Comparison of ENCODE assay signal across 17 cellular contexts in genomic region chr22:37503183-37503683, GRCh38. TPM values are rescaled to one million over a fixed set of nuclear protein-coding genes. Genes with fewer than 3 reads are reported as not detected.
DNase-seq lines count a peak whose midpoint lies in the region; ATAC-seq and TF ChIP-seq lines count a peak whose summit lies in the region.
"Had no signal": no experiment of that assay in that cellular context is flagged by ENCODE, and none has a peak within 500 bp of the region (broad histone marks: within the 10 kb centered on the region; RNA-seq: fewer than 3 reads in every experiment).

No MANE protein-coding gene starts in this region.

- H3K79me2 ChIP-seq in HCT116 (ENCODE audit: insufficient read depth, low read length) = no peaks in the 10 kb centered on the region

- H3K27ac Mint-ChIP-seq in stimulated activated effector memory CD8-positive, alpha-beta T cell treated with anti-CD3 and anti-CD28 coated beads, Interleukin-12 subunit alpha, Interleukin-12 subunit beta, amount 100 ng/mL, for 72 hours = peak overlapping the region; percentile 48
- H3K27ac Mint-ChIP-seq: activated B cell treated with CpG ODN at 0.5 μM for 24 hours had no signal

- H3K27ac ChIP-seq in HCT116 (ENCODE audit: low read depth, low read length) = peak overlapping the region; percentile 50; the same call in 1 of the 2 replicates
- H3K27ac ChIP-seq in caudate nucleus (ENCODE audit: low read depth, low read length) = peak overlapping the region; percentile 8
- H3K27ac ChIP-seq in lung (ENCODE audit: low read depth in 1 of 2, low read length in 1 of 2) = peak overlapping the region; percentile 2 to 79

- peaks cover 41 to 62% of the 10 kb centered on the region in 2 experiments for H3K4me1 ChIP-seq in HCT116 (ENCODE audit: control insufficient read depth in 1 of 2, insufficient read depth in 2 of 2, low read length in 2 of 2)
- peaks cover 0 to 18% of the 10 kb centered on the region in 2 donors for H3K4me1 ChIP-seq in lung (ENCODE audit: control insufficient read depth in 2 of 2, insufficient read depth in 2 of 2, low read length in 2 of 2)

- no peak overlapping the region for H3K9ac ChIP-seq in HCT116 (ENCODE audit: low read length)

- RAD21 ChIA-PET in HCT116 (lab: Charles Lee; ENCODE audit: low non-redundant PET in 1 of 2, low total read pairs in 2 of 2, uncharacterized antibody in 2 of 2, unreplicated experiment in 2 of 2) = no interaction called here

- peak overlapping the region; percentile 55 for H3K4me2 ChIP-seq in HCT116 (ENCODE audit: low read length)

- TF ChIP-seq RAD21 in HCT116 (IDR thresholded peaks at IDR 0.05; ENCODE audit: low read depth) = no peak

- H3K9me2 ChIP-seq in HCT116 (ENCODE audit: insufficient read depth) = no peaks in the 10 kb centered on the region

- H3K27me3 ChIP-seq in HCT116 (ENCODE audit: insufficient read depth, low read length) (no peaks in the 10 kb centered on the region), lung (ENCODE audit: control insufficient read depth, insufficient read depth) (no peaks in the 10 kb centered on the region)
- H3K27me3 ChIP-seq: testis had no signal

- ATAC-seq in HCT116 (no peak), lung (ENCODE audit: insufficient read depth, low FRiP score) (no peak)
- ATAC-seq in stimulated activated effector memory CD8-positive, alpha-beta T cell treated with anti-CD3 and anti-CD28 coated beads, Interleukin-12 subunit alpha, Interleukin-12 subunit beta, amount 100 ng/mL, for 72 hours = no peak

- POLR2A ChIA-PET in HCT116 (lab: Charles Lee) = no interaction called here

- TF ChIP-seq POLR2A in HCT116 (IDR thresholded peaks at IDR 0.05; ENCODE audit: borderline replicate concordance, extremely low read depth, insufficient read depth, insufficient read length) = no peak

- H3K36me3 ChIP-seq in HCT116 (ENCODE audit: control insufficient read depth in 1 of 2, insufficient read depth in 2 of 2, low read length in 2 of 2) = peaks cover 12 to 47% of the 10 kb centered on the region in 2 experiments
- peaks cover 0 to 7% of the 10 kb centered on the region in 2 donors for H3K36me3 ChIP-seq in lung (ENCODE audit: control insufficient read depth in 2 of 2, insufficient read depth in 2 of 2, low read length in 2 of 2)

- DNase-seq in HCT116 (ENCODE audit: low read depth, low spot score) (no peak), caudate nucleus (lab: John Stamatoyannopoulos, UW) (no peak), lung (ENCODE audit: low spot score) (no peak), G401 (ENCODE audit: low spot score) (no peak), DMS53 treated with DMSO at 0.1 percent for 48 hours (lab: John Stamatoyannopoulos, UW; ENCODE audit: unreplicated experiment) (no peak)
- no peak for DNase-seq in stimulated activated effector memory CD8-positive, alpha-beta T cell treated with anti-CD3 and anti-CD28 coated beads, Interleukin-12 subunit alpha, Interleukin-12 subunit beta, amount 100 ng/mL, for 72 hours (ENCODE audit: low spot score in 2 of 2)
- no peak for DNase-seq in activated T-cell treated with anti-CD3 and anti-CD28 coated beads, Interleukin-2, amount 50 U/mL, for 48 hours
- no peak for DNase-seq in activated naive CD4-positive, alpha-beta T cell treated with Interleukin-2 at 50 U/mL for 16 hours
- DNase-seq: activated B cell treated with CpG ODN at 0.5 μM for 24 hours; activated gamma-delta T cell; H7; NCI-H2029; NCI-H526 treated with DMSO at 0.1 percent for 48 hours; nucleus accumbens; stimulated activated CD4-positive, alpha-beta T cell treated with anti-CD3 and anti-CD28 coated beads, Interleukin-12 subunit alpha, Interleukin-12 subunit beta, amount 100 ng/mL, for 4 hours; T-helper 1 cell had no signal

- peaks cover 16% of the 10 kb centered on the region for H3K4me1 Mint-ChIP-seq in stimulated activated effector memory CD8-positive, alpha-beta T cell treated with anti-CD3 and anti-CD28 coated beads, Interleukin-12 subunit alpha, Interleukin-12 subunit beta, amount 100 ng/mL, for 72 hours

- no peak for TF ChIP-seq CTCF in HCT116 (IDR thresholded peaks at IDR 0.05 in 2 of 3, conservative IDR thresholded peaks at IDR 0.05 in 1 of 3; ENCODE audit: borderline replicate concordance in 1 of 3, insufficient read depth in 1 of 3, low read depth in 2 of 3, low read length in 2 of 3)
- no peak for TF ChIP-seq CTCF in lung (IDR thresholded peaks at IDR 0.05; ENCODE audit: control extremely low read depth, extremely low read depth)

- no TSS peak for BruUV-seq in HCT116 (replicated peaks; lab: Mats Ljungman, UMichigan)

- H4K20me1 ChIP-seq in HCT116 (ENCODE audit: insufficient read depth) = no peaks in the 10 kb centered on the region

- H3K4me3 Mint-ChIP-seq in stimulated activated effector memory CD8-positive, alpha-beta T cell treated with anti-CD3 and anti-CD28 coated beads, Interleukin-12 subunit alpha, Interleukin-12 subunit beta, amount 100 ng/mL, for 72 hours = no peak overlapping the region
- H3K4me3 Mint-ChIP-seq: activated B cell treated with CpG ODN at 0.5 μM for 24 hours had no signal

- no peaks in the 10 kb centered on the region for H3K9me3 Mint-ChIP-seq in stimulated activated effector memory CD8-positive, alpha-beta T cell treated with anti-CD3 and anti-CD28 coated beads, Interleukin-12 subunit alpha, Interleukin-12 subunit beta, amount 100 ng/mL, for 72 hours
- H3K9me3 Mint-ChIP-seq: activated B cell treated with CpG ODN at 0.5 μM for 24 hours had no signal

- H3K4me3 ChIP-seq in HCT116 (replicated peaks in 1 of 2; ENCODE audit: low read depth in 1 of 2, low read length in 2 of 2) (no peak overlapping the region), lung (no peak overlapping the region)
- H3K4me3 ChIP-seq: testis had no signal

- in situ Hi-C loops in G401 (cut with HindIII; ENCODE audit: low sequenced_read_pairs) = no loop called here

- CTCF ChIA-PET in HCT116 (lab: Charles Lee) = no interaction called here

- 96 to 99% methylated on average over 3 of the region's 3 CpGs for WGBS in lung, 2 donors

- H2AFZ ChIP-seq in HCT116 (ENCODE audit: low read depth, low read length, poor library complexity, severe bottlenecking) = no peak overlapping the region

- H3K9me3 ChIP-seq in HCT116 (ENCODE audit: control insufficient read depth in 1 of 2, insufficient read depth in 1 of 2, low read depth in 1 of 2, low read length in 2 of 2) (no peaks in the 10 kb centered on the region), lung (ENCODE audit: control insufficient read depth in 2 of 2, insufficient read depth in 1 of 2, low read length in 1 of 2) (no peaks in the 10 kb centered on the region)
- H3K9me3 ChIP-seq: testis had no signal

- no peaks in the 10 kb centered on the region for H3K36me3 Mint-ChIP-seq in stimulated activated effector memory CD8-positive, alpha-beta T cell treated with anti-CD3 and anti-CD28 coated beads, Interleukin-12 subunit alpha, Interleukin-12 subunit beta, amount 100 ng/mL, for 72 hours

- intact Hi-C loops in HCT116 (cut with micrococcal nuclease) = no loop called here

TF ChIP-seq in HCT116, 20 proteins besides CTCF, POLR2A, EP300 and RAD21 (continues in another document):
- TF ChIP-seq EGR1 (IDR thresholded peaks at IDR 0.05; ENCODE audit: low read depth) (no peak), JUND (IDR thresholded peaks at IDR 0.05) (no peak), SRF (IDR thresholded peaks at IDR 0.05; ENCODE audit: low read depth) (no peak), TCF7L2 (IDR thresholded peaks at IDR 0.05; ENCODE audit: borderline replicate concordance, extremely low read depth, insufficient read depth, insufficient read length) (no peak), MAX (IDR thresholded peaks at IDR 0.05) (no peak), SP1 (IDR thresholded peaks at IDR 0.05; ENCODE audit: low read depth) (no peak)
- TF ChIP-seq, protein P1, sequence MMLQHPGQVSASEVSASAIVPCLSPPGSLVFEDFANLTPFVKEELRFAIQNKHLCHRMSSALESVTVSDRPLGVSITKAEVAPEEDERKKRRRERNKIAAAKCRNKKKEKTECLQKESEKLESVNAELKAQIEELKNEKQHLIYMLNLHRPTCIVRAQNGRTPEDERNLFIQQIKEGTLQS (IDR thresholded peaks at IDR 0.05) = no peak
- TF ChIP-seq, protein P2, sequence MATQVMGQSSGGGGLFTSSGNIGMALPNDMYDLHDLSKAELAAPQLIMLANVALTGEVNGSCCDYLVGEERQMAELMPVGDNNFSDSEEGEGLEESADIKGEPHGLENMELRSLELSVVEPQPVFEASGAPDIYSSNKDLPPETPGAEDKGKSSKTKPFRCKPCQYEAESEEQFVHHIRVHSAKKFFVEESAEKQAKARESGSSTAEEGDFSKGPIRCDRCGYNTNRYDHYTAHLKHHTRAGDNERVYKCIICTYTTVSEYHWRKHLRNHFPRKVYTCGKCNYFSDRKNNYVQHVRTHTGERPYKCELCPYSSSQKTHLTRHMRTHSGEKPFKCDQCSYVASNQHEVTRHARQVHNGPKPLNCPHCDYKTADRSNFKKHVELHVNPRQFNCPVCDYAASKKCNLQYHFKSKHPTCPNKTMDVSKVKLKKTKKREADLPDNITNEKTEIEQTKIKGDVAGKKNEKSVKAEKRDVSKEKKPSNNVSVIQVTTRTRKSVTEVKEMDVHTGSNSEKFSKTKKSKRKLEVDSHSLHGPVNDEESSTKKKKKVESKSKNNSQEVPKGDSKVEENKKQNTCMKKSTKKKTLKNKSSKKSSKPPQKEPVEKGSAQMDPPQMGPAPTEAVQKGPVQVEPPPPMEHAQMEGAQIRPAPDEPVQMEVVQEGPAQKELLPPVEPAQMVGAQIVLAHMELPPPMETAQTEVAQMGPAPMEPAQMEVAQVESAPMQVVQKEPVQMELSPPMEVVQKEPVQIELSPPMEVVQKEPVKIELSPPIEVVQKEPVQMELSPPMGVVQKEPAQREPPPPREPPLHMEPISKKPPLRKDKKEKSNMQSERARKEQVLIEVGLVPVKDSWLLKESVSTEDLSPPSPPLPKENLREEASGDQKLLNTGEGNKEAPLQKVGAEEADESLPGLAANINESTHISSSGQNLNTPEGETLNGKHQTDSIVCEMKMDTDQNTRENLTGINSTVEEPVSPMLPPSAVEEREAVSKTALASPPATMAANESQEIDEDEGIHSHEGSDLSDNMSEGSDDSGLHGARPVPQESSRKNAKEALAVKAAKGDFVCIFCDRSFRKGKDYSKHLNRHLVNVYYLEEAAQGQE (IDR thresholded peaks at IDR 0.05; ENCODE audit: low read depth) = no peak

RNA-seq across cellular contexts. Expression of gene CARD10, which starts 16.0 kb away (rescaled TPM):
- total RNA-seq in HCT116 (2021; ENCODE audit: unreplicated experiment) = 32.0 TPM
- polyA plus RNA-seq in HCT116 (2012) = 22.8 and 27.4 TPM in 2 replicates
- total RNA-seq in lung = 10 to 100 TPM; 12.0 to 16.3 TPM
- polyA plus RNA-seq in lung = 1 to 10 TPM; 6.8 to 8.4 TPM
- 18.3 and 26.0 TPM in 2 replicates for total RNA-seq in G401 (2014; rRNA removed; shearing (Covaris generic))
- total RNA-seq: activated B cell treated with CpG ODN at 0.5 μM for 24 hours had no signal

RNA-seq across cellular contexts. Expression of gene MFNG, which starts 17.0 kb away (rescaled TPM):
- 4.5 TPM for total RNA-seq in HCT116 (2021; ENCODE audit: unreplicated experiment)
- 3.3 and 3.4 TPM in 2 replicates for polyA plus RNA-seq in HCT116 (2012)
- 10 to 100 TPM; 16.9 to 45.2 TPM for total RNA-seq in lung
- polyA plus RNA-seq in lung = 10 to 100 TPM; 14.3 to 46.7 TPM
- 3.3 and 10.6 TPM in 2 replicates for total RNA-seq in G401 (2014; rRNA removed; shearing (Covaris generic))

RNA-seq across cellular contexts. Expression of gene CDC42EP1, which starts 57.0 kb away (rescaled TPM):
- total RNA-seq in HCT116 (2021; ENCODE audit: unreplicated experiment) = 160 TPM
- polyA plus RNA-seq in HCT116 (2012) = 184 and 199 TPM in 2 replicates
- 10 to 100 TPM; 23.9 to 77.0 TPM for total RNA-seq in lung
- 10 to 100 TPM; 39.8 to 64.1 TPM for polyA plus RNA-seq in lung
- 25.2 and 32.6 TPM in 2 replicates for total RNA-seq in G401 (2014; rRNA removed; shearing (Covaris generic))
- total RNA-seq: activated B cell treated with CpG ODN at 0.5 μM for 24 hours had no signal
